1 cellular context compared by ENCODE assay signal in genomic region chr3:63933459-63933858, GRCh38.
TF ChIP-seq lines count a peak whose summit lies in the region.

No MANE protein-coding gene starts in this region.

TF ChIP-seq in GM12878, 131 proteins besides CTCF, POLR2A, EP300 and RAD21 (continued from another document):
- TF ChIP-seq ATF7 (IDR thresholded peaks at IDR 0.05; ENCODE audit: low read depth) (0 out of 2 replicates have a peak, but pooled peaks have one; percentile 27), JUNB (IDR thresholded peaks at IDR 0.05) (peak; percentile 32; the same call in 1 of the 2 replicates), RUNX3 (IDR thresholded peaks at IDR 0.05; ENCODE audit: low read length) (peak; percentile 64), ZNF622 (IDR thresholded peaks at IDR 0.05) (no peak), ETV6 (conservative IDR thresholded peaks at IDR 0.05 in 1 of 2, IDR thresholded peaks at IDR 0.05 in 1 of 2; ENCODE audit: borderline replicate concordance in 1 of 2, low read depth in 1 of 2) (peak in 1 of 2 experiments; percentile 56; a peak in 1 of 4 replicates), MTA2 (IDR thresholded peaks at IDR 0.05; ENCODE audit: low read depth) (peak; percentile 62; the same call in 1 of the 2 replicates)
